ENCODE assay signal across 19 cellular contexts in the genomic region with DNA sequence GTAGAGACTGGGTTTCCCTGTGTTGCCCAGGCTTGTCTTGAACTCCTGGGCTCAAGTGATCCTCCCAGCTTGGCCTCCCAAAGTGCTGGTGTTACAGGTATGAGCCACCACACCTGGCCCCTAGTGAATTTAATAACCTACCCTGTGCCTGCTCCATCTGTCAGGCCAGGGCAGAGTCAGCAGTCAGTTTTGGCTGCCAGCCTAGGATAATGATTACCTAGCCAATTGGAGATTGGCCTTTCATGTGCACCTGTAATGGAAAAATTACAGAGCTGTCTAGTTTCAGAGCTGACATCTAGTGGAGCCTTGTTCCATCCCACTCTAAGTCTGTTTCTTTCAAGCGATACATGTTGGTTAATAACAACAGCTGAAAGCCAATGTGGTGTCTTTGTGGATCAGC.
A peak's percentile ranks its signal among the peaks of the same experiment; 100 is the strongest.
DNase-seq lines count a peak whose midpoint lies in the region; ATAC-seq and TF ChIP-seq lines count a peak whose summit lies in the region.
"Had no signal": no experiment of that assay in that cellular context is flagged by ENCODE, and none has a peak within 500 bp of the region (broad histone marks: within the 10 kb centered on the region; RNA-seq: fewer than 3 reads in every experiment).

No MANE protein-coding gene starts in this region.

- no peaks in the 10 kb centered on the region for H3K9me2 ChIP-seq in PC-9 (ENCODE audit: insufficient read depth)

- H2AFZ ChIP-seq in PC-9, result no peak overlapping the region
- H2AFZ ChIP-seq: GM23338 had no signal

- H3K79me2 ChIP-seq in PC-9 (ENCODE audit: low read depth), result no peaks in the 10 kb centered on the region

- in situ Hi-C loops in KBM-7 (cut with MboI; ENCODE audit: low pct_unique_long_range_greater_than_20kb, low sequenced_read_pairs), result no loop called here

- TF ChIP-seq CTCF in foreskin keratinocyte (conservative IDR thresholded peaks at IDR 0.05) (peak; percentile 3), PC-9 (conservative IDR thresholded peaks at IDR 0.05) (no peak)

- H3K27me3 ChIP-seq in foreskin keratinocyte (no peaks in the 10 kb centered on the region), PC-9 (ENCODE audit: insufficient read depth, low read depth) (no peaks in the 10 kb centered on the region)

- CTCF ChIA-PET in PC-9 (lab: Charles Lee), result no interaction called here

- H3K4me2 ChIP-seq in PC-9, result no peak overlapping the region
- H3K4me2 ChIP-seq: GM23338 had no signal

- H3K36me3 Mint-ChIP-seq in activated naive CD8-positive, alpha-beta T cell treated with anti-CD3 and anti-CD28 coated beads for 36 hours, result peaks cover 2% of the 10 kb centered on the region
- H3K36me3 Mint-ChIP-seq: CD4-positive, CD25-positive, alpha-beta regulatory T cell had no signal

- no peaks in the 10 kb centered on the region for H3K4me1 Mint-ChIP-seq in activated naive CD8-positive, alpha-beta T cell treated with anti-CD3 and anti-CD28 coated beads for 36 hours
- H3K4me1 Mint-ChIP-seq: CD4-positive, CD25-positive, alpha-beta regulatory T cell; GM23338 had no signal

- H3K4me3 ChIP-seq in PC-9, result no peak overlapping the region
- H3K4me3 ChIP-seq: GM23338, HAP-1, K562 had no signal

- H4K20me1 ChIP-seq in PC-9 (ENCODE audit: insufficient read depth), result no peaks in the 10 kb centered on the region

- DNase-seq in NCI-H748 (lab: John Stamatoyannopoulos, UW; ENCODE audit: unreplicated experiment) (peak; percentile 37), NCI-H748 treated with DMSO at 0.1 percent for 48 hours (lab: John Stamatoyannopoulos, UW) (no peak), NCI-H2171 (lab: John Stamatoyannopoulos, UW) (peak; percentile 61), foreskin keratinocyte (no peak), PC-9 (no peak), KBM-7 (no peak)
- no peak for DNase-seq in activated naive CD8-positive, alpha-beta T cell treated with anti-CD3 and anti-CD28 coated beads for 36 hours
- DNase-seq: CD4-positive, CD25-positive, alpha-beta regulatory T cell; COR-L47; DMS 273 treated with DMSO at 0.1 percent for 48 hours; MM.1S; NCI-H1048; NCI-H1436 treated with DMSO at 0.1 percent for 48 hours; NCI-H2029 treated with DMSO at 0.1 percent for 48 hours; SIG-M5 had no signal

- H3K9me3 Mint-ChIP-seq in activated naive CD8-positive, alpha-beta T cell treated with anti-CD3 and anti-CD28 coated beads for 36 hours, result peaks cover 8% of the 10 kb centered on the region

- no peak overlapping the region for H3K4me3 Mint-ChIP-seq in activated naive CD8-positive, alpha-beta T cell treated with anti-CD3 and anti-CD28 coated beads for 36 hours
- H3K4me3 Mint-ChIP-seq: CD4-positive, CD25-positive, alpha-beta regulatory T cell; GM23338 had no signal

- intact Hi-C loops in PC-9 (cut with micrococcal nuclease; ENCODE audit: unreplicated experiment), result no loop called here

- H3K27ac ChIP-seq in foreskin keratinocyte, result no peak overlapping the region
- H3K27ac ChIP-seq in PC-9, result no peak overlapping the region

- H3K4me1 ChIP-seq in foreskin keratinocyte, result no peaks in the 10 kb centered on the region
- no peaks in the 10 kb centered on the region for H3K4me1 ChIP-seq in PC-9 (replicated peaks; ENCODE audit: insufficient read depth)
- H3K4me1 ChIP-seq: HAP-1 had no signal

- no TSS peak for BruUV-seq in PC-9 (replicated peaks; lab: Mats Ljungman, UMichigan)

- POLR2A ChIA-PET in PC-9 (lab: Charles Lee; ENCODE audit: unreplicated experiment), result no interaction called here

- H3K27ac Mint-ChIP-seq in activated naive CD8-positive, alpha-beta T cell treated with anti-CD3 and anti-CD28 coated beads for 36 hours, result no peak overlapping the region
- H3K27ac Mint-ChIP-seq: CD4-positive, CD25-positive, alpha-beta regulatory T cell; GM23338 had no signal

- peaks cover 11% of the 10 kb centered on the region for H3K9me3 ChIP-seq in PC-9 (ENCODE audit: insufficient read depth, low read depth)
- H3K9me3 ChIP-seq: HAP-1 had no signal

- no peaks in the 10 kb centered on the region for H3F3A ChIP-seq in PC-9 (ENCODE audit: insufficient read depth, low read depth)

- ATAC-seq in foreskin keratinocyte, result no peak
- ATAC-seq: GM23338, K562, Panc1 had no signal

- H3K27me3 Mint-ChIP-seq in activated naive CD8-positive, alpha-beta T cell treated with anti-CD3 and anti-CD28 coated beads for 36 hours, result peaks cover 9% of the 10 kb centered on the region
- H3K27me3 Mint-ChIP-seq: CD4-positive, CD25-positive, alpha-beta regulatory T cell had no signal

- H3K36me3 ChIP-seq in PC-9 (ENCODE audit: low read depth), result no peaks in the 10 kb centered on the region
- H3K36me3 ChIP-seq: HAP-1 had no signal

Comparison
In these comparisons a context has a peak if more than half of its experiments do, and no peak if none do; other contexts are left out.
1. DNase-seq: peak in NCI-H748 (single experiment) and NCI-H2171 (single experiment); none in NCI-H748 treated with DMSO at 0.1 percent for 48 hours (single experiment), foreskin keratinocyte (0 of 2), activated naive CD8-positive, alpha-beta T cell treated with anti-CD3 and anti-CD28 coated beads for 36 hours (single experiment), PC-9 (0 of 2) and KBM-7 (single experiment).